Comparison of ENCODE assay signal across 28 cellular contexts in the genomic region with DNA sequence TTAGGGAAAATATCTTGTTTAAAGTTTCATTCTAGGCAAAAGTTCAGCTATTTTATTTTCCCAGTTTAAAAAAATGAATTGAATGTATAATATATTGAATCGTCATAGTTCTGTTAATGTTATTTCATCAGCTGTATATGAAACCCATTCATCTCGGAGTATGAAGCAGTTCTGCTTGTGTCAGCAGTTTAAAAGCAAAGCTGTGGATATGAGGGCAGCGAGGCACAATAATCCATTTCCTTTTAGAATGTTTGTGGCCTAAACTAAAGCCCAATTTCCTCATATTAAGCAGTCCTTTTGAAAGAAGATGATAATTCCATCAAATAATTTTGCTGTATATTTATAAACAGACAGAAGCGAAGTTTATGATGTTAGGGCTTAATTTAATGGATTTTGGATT.
"Had no signal": no experiment of that assay in that cellular context is flagged by ENCODE, and none has a peak within 500 bp of the region (broad histone marks: within the 10 kb centered on the region; RNA-seq: fewer than 3 reads in every experiment).

No MANE protein-coding gene starts in this region.

- FAIRE-seq: small intestine had no signal

- H3K4me1 ChIP-seq: colonic mucosa, heart right ventricle, left lung, neural progenitor cell, prostate gland, suprapubic skin, thyroid gland, vagina had no signal

- H3K27ac ChIP-seq: colonic mucosa, epithelial cell of prostate, heart right ventricle, left lung, neural progenitor cell, prostate gland, suprapubic skin, thyroid gland, vagina had no signal

- H3K9me3 ChIP-seq: colonic mucosa, prostate gland, suprapubic skin, thyroid gland, vagina had no signal

- H3K4me3 ChIP-seq: colonic mucosa, heart right ventricle, left lung, mucosa of descending colon, neural progenitor cell, prostate gland, suprapubic skin, thyroid gland, vagina had no signal

- H3K27me3 ChIP-seq: colonic mucosa, left lung, neural progenitor cell, suprapubic skin, thyroid gland, vagina had no signal

- H3K9ac ChIP-seq: neural progenitor cell had no signal

- H3K4me2 ChIP-seq: neural progenitor cell had no signal

- H2AFZ ChIP-seq: neural progenitor cell had no signal

- H3K36me3 ChIP-seq: colonic mucosa, heart right ventricle, left lung, neural progenitor cell, prostate gland, suprapubic skin, thyroid gland, vagina had no signal

- DNase-seq: colonic mucosa; effector CD8-positive, alpha-beta T cell; endodermal cell; foreskin melanocyte; glutamatergic neuron; heart right ventricle; hypothalamus; left cardiac atrium; left lung; mesenchymal stem cell; mucosa of descending colon; naive B cell; right cardiac atrium; small intestine; stimulated activated CD4-positive, alpha-beta T cell treated with anti-CD3 and anti-CD28 coated beads, Interleukin-12 subunit alpha, Interleukin-12 subunit beta, amount 100 ng/mL, for 4 hours; stimulated activated CD4-positive, alpha-beta T cell treated with anti-CD3 and anti-CD28 coated beads, Interleukin-1b, Interleukin-23, amount 100 ng/mL, for 48 hours; stimulated activated CD4-positive, alpha-beta T cell treated with anti-CD3 and anti-CD28 coated beads, Interleukin-4, amount 100 ng/mL, for 1 hour; stimulated activated CD8-positive, alpha-beta memory T cell treated with anti-CD3 and anti-CD28 coated beads, Interleukin-4, amount 100 ng/mL, for 48 hours; stimulated activated naive CD4-positive, alpha-beta T cell; stimulated activated naive CD8-positive, alpha-beta T cell treated with anti-CD3 and anti-CD28 coated beads, Interleukin-15, amount 100 ng/mL, for 72 hours; thyroid gland; trophoblast cell had no signal

- ATAC-seq: esophagus mucosa; heart right ventricle; left cardiac atrium; left lung; mucosa of descending colon; right cardiac atrium; stimulated activated naive CD8-positive, alpha-beta T cell treated with anti-CD3 and anti-CD28 coated beads, Interleukin-15, amount 100 ng/mL, for 72 hours had no signal
